Comparison of ENCODE assay signal across 13 cellular contexts in genomic region chr3:8183627-8184026, GRCh38.
DNase-seq lines count a peak whose midpoint lies in the region; ATAC-seq and TF ChIP-seq lines count a peak whose summit lies in the region.
"Had no signal": no experiment of that assay in that cellular context is flagged by ENCODE, and none has a peak within 500 bp of the region (broad histone marks: within the 10 kb centered on the region; RNA-seq: fewer than 3 reads in every experiment).

No MANE protein-coding gene starts in this region.

- ATAC-seq in GM18909 (IDR thresholded peaks at IDR 0.05; ENCODE audit: poor library complexity, unreplicated experiment): peak; percentile 80
- ATAC-seq in GM21526 (IDR thresholded peaks at IDR 0.05; ENCODE audit: low FRiP score, unreplicated experiment): peak; percentile 55
- ATAC-seq in HG03442 (IDR thresholded peaks at IDR 0.05; ENCODE audit: unreplicated experiment): peak; percentile 72
- peak; percentile 74 for ATAC-seq in left lobe of liver
- ATAC-seq: activated naive CD4-positive, alpha-beta T cell treated with anti-CD3 and anti-CD28 coated beads, Interleukin-2, amount 50 U/mL, for 72 hours had no signal

- TF ChIP-seq CTCF in GM13977 (IDR thresholded peaks at IDR 0.05; ENCODE audit: extremely low read depth, insufficient read depth, missing control alignments): no peak

- in situ Hi-C loops in GM13977 (cut with MboI; ENCODE audit: low pct_unique_long_range_greater_than_20kb, low sequenced_read_pairs, unreplicated experiment): no loop called here

- DNase-seq in left lobe of liver (ENCODE audit: low spot score) (peak; percentile 47), erythroblast (lab: John Stamatoyannopoulos, UW) (no peak), superior temporal gyrus (ENCODE audit: extremely low spot score) (no peak), GM13977 (ENCODE audit: low spot score) (no peak), NCI-H187 (lab: John Stamatoyannopoulos, UW) (no peak)
- DNase-seq: CD4-positive, CD25-positive, alpha-beta regulatory T cell; NCI-H2171 treated with DMSO at 0.1 percent for 48 hours; substantia nigra; T1000 had no signal

- no peak for TF ChIP-seq POLR2A in erythroblast (IDR thresholded peaks at IDR 0.05; ENCODE audit: low read length)
